ENCODE assay signal across 17 cellular contexts in genomic region chr21:14567557-14568279, GRCh38. TPM values are rescaled to one million over a fixed set of nuclear protein-coding genes. Genes with fewer than 3 reads are reported as not detected.
DNase-seq lines count a peak whose midpoint lies in the region; ATAC-seq and TF ChIP-seq lines count a peak whose summit lies in the region.
"Had no signal": no experiment of that assay in that cellular context is flagged by ENCODE, and none has a peak within 500 bp of the region (broad histone marks: within the 10 kb centered on the region; RNA-seq: fewer than 3 reads in every experiment).

No MANE protein-coding gene starts in this region.

- no peak for DNase-seq in DND-41
- DNase-seq in MV-4-11 (lab: John Stamatoyannopoulos, UW), result peak; percentile 58
- DNase-seq in choroid plexus epithelial cell (ENCODE audit: low read depth), result peak; percentile 33
- DNase-seq in GM03348 (ENCODE audit: low spot score), result no peak
- no peak for DNase-seq in SHP77 treated with DMSO at 0.1 percent for 48 hours (lab: John Stamatoyannopoulos, UW)
- no peak for DNase-seq in glutamatergic neuron
- DNase-seq in activated effector memory CD4-positive, alpha-beta T cell treated with Interleukin-2 at 50 U/mL for 16 hours, result no peak
- DNase-seq: anterior cingulate cortex, mesenchymal stem cell, NCI-H1694, NCI-H510A, SW 1271 had no signal

- H3K4me1 Mint-ChIP-seq in glutamatergic neuron (ENCODE audit: low read depth, unreplicated experiment), result no peaks in the 10 kb centered on the region
- H3K4me1 Mint-ChIP-seq: neural progenitor cell had no signal

- no peak overlapping the region for H3K4me2 ChIP-seq in DND-41 (ENCODE audit: insufficient read depth, low read length)
- H3K4me2 ChIP-seq: neural progenitor cell had no signal

- H4K20me1 ChIP-seq in DND-41 (ENCODE audit: insufficient read depth, low read length), result no peaks in the 10 kb centered on the region

- no peak overlapping the region for H3K4me3 Mint-ChIP-seq in glutamatergic neuron (ENCODE audit: unreplicated experiment)
- H3K4me3 Mint-ChIP-seq: neural progenitor cell had no signal

- peak overlapping the region; percentile 15; the same call in 1 of the 2 replicates for H2AFZ ChIP-seq in DND-41 (ENCODE audit: low read depth, low read length)
- H2AFZ ChIP-seq: neural progenitor cell had no signal

- no peaks in the 10 kb centered on the region for H3K36me3 ChIP-seq in DND-41 (ENCODE audit: insufficient read depth, low read length)
- H3K36me3 ChIP-seq: neural progenitor cell had no signal

- ATAC-seq in DND-41 (ENCODE audit: insufficient read depth, low read depth) (no peak), GM19372 (IDR thresholded peaks at IDR 0.05; ENCODE audit: low read depth, unreplicated experiment) (peak; percentile 55)
- ATAC-seq: HCT116, Panc1 had no signal

- H3K9ac ChIP-seq in DND-41 (ENCODE audit: low read depth, low read length), result no peak overlapping the region
- H3K9ac ChIP-seq: neural progenitor cell had no signal

- no peaks in the 10 kb centered on the region for H3K79me2 ChIP-seq in DND-41 (ENCODE audit: insufficient read depth, low read length)

- no peak overlapping the region for H3K27ac ChIP-seq in DND-41 (ENCODE audit: low read length)
- H3K27ac ChIP-seq: neural progenitor cell had no signal

- no peaks in the 10 kb centered on the region for H3K9me3 ChIP-seq in DND-41 (ENCODE audit: insufficient read depth, low read length, severe bottlenecking)

- no peak overlapping the region for H3K4me3 ChIP-seq in DND-41 (ENCODE audit: low read depth in 1 of 2, low read length in 2 of 2)
- H3K4me3 ChIP-seq in choroid plexus epithelial cell (ENCODE audit: low read depth, low read length), result no peak overlapping the region
- H3K4me3 ChIP-seq: neural progenitor cell had no signal

- TF ChIP-seq CTCF in DND-41 (IDR thresholded peaks at IDR 0.05; ENCODE audit: borderline replicate concordance, extremely low read depth, low read length, poor library complexity, severe bottlenecking) (no peak), choroid plexus epithelial cell (conservative IDR thresholded peaks at IDR 0.05; ENCODE audit: low read depth, low read length) (no peak), glutamatergic neuron (IDR thresholded peaks at IDR 0.05; ENCODE audit: partially characterized antibody, unreplicated experiment) (no peak)

- H3K9me3 Mint-ChIP-seq in glutamatergic neuron (ENCODE audit: unreplicated experiment), result no peaks in the 10 kb centered on the region
- H3K9me3 Mint-ChIP-seq: neural progenitor cell had no signal

- no peaks in the 10 kb centered on the region for H3K36me3 Mint-ChIP-seq in glutamatergic neuron (ENCODE audit: unreplicated experiment)
- H3K36me3 Mint-ChIP-seq: neural progenitor cell had no signal

- H3K27me3 Mint-ChIP-seq in glutamatergic neuron (ENCODE audit: unreplicated experiment), result no peaks in the 10 kb centered on the region

- no peaks in the 10 kb centered on the region for H3K27me3 ChIP-seq in DND-41 (ENCODE audit: insufficient read depth, low read length, poor library complexity)
- H3K27me3 ChIP-seq: neural progenitor cell had no signal

- 0 out of 2 replicates have a peak, but pooled peaks cover 4% of the 10 kb centered on the region for H3K4me1 ChIP-seq in DND-41 (ENCODE audit: insufficient read depth, low read length)
- H3K4me1 ChIP-seq: neural progenitor cell had no signal

- no peak overlapping the region for H3K27ac Mint-ChIP-seq in glutamatergic neuron (ENCODE audit: unreplicated experiment)
- H3K27ac Mint-ChIP-seq: neural progenitor cell had no signal

RNA-seq across cellular contexts. Expression of gene SAMSN1, which starts 21.6 kb away (rescaled TPM):
- 28.3 TPM for total RNA-seq in glutamatergic neuron (ENCODE audit: unreplicated experiment)
- total RNA-seq: epithelial cell of proximal tubule had no signal

Comparison
In these comparisons a context has a peak if more than half of its experiments do, and no peak if none do; other contexts are left out.
1. DNase-seq: peak in MV-4-11 (single experiment) and choroid plexus epithelial cell (single experiment); none in DND-41 (single experiment), GM03348 (single experiment), SHP77 treated with DMSO at 0.1 percent for 48 hours (single experiment), glutamatergic neuron (single experiment) and activated effector memory CD4-positive, alpha-beta T cell treated with Interleukin-2 at 50 U/mL for 16 hours (single experiment).